Comparison of ENCODE assay signal across 13 cellular contexts in the genomic region with DNA sequence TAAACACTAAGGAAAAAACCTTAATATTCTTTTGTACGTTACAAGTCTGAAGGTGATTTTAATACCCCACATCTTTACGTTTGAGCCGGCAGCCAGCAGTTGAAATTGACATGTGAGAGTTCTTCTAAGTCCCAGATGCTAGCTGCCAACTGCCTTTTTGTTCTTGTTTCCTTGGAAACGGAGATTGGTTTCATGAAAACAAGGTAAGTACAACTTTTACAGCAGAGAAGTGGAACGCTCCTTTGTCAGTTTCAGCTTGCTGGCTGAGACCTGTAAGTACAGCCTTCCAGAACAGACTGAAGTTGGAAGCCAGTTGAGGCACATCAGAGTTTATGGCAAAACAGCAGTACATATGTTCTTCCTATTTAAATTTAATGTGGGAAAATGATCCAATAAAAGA.
A peak's percentile ranks its signal among the peaks of the same experiment; 100 is the strongest.
DNase-seq lines count a peak whose midpoint lies in the region; ATAC-seq and TF ChIP-seq lines count a peak whose summit lies in the region.
"Had no signal": no experiment of that assay in that cellular context is flagged by ENCODE, and none has a peak within 500 bp of the region (broad histone marks: within the 10 kb centered on the region; RNA-seq: fewer than 3 reads in every experiment).

No MANE protein-coding gene starts in this region.

- no peak overlapping the region for H3K27ac Mint-ChIP-seq in WTC11
- H3K27ac Mint-ChIP-seq: activated naive CD8-positive, alpha-beta T cell treated with anti-CD3 and anti-CD28 coated beads, Interleukin-2, amount 10 ng/mL, durations not matched to agents 7 days and 5 days had no signal

- H3K9me3 ChIP-seq in iPS-18a (ENCODE audit: control insufficient read depth, low read depth, low read length) (no peaks in the 10 kb centered on the region), right lobe of liver (no peaks in the 10 kb centered on the region), esophagus squamous epithelium (no peaks in the 10 kb centered on the region)
- H3K9me3 ChIP-seq: BE2C, left lung, upper lobe of right lung had no signal

- peak overlapping the region; percentile 42 for H3K27ac ChIP-seq in iPS-18a (ENCODE audit: low read length)
- H3K27ac ChIP-seq in right lobe of liver = no peak overlapping the region
- H3K27ac ChIP-seq in esophagus squamous epithelium = no peak overlapping the region
- H3K27ac ChIP-seq: left lung, upper lobe of right lung had no signal

- no peaks in the 10 kb centered on the region for H3K9me3 Mint-ChIP-seq in WTC11
- H3K9me3 Mint-ChIP-seq: activated naive CD8-positive, alpha-beta T cell treated with anti-CD3 and anti-CD28 coated beads, Interleukin-2, amount 10 ng/mL, durations not matched to agents 7 days and 5 days had no signal

- intact Hi-C loops in right lobe of liver (cut with DNase I) = no loop called here
- intact Hi-C loops in esophagus squamous epithelium (cut with DNase I) = no loop called here

- H3K36me3 ChIP-seq in iPS-18a (ENCODE audit: control insufficient read depth, low read depth, low read length) = no peaks in the 10 kb centered on the region
- H3K36me3 ChIP-seq in right lobe of liver = no peaks in the 10 kb centered on the region
- H3K36me3 ChIP-seq in esophagus squamous epithelium = no peaks in the 10 kb centered on the region
- H3K36me3 ChIP-seq: BE2C, left lung, upper lobe of right lung had no signal

- ATAC-seq in WTC11 = peak; percentile 80
- ATAC-seq in right lobe of liver = no peak
- ATAC-seq: left lung, upper lobe of right lung had no signal

- WGBS in right lobe of liver (ENCODE audit: insufficient coverage, low coverage, low lambda C conversion rate, missing lambda C conversion rate) = 72% methylated on average over 5 of the region's 5 CpGs
- WGBS in esophagus squamous epithelium, 2 donors = 31 to 37% methylated on average over 5 of the region's 5 CpGs

- no peak overlapping the region for H3K4me3 Mint-ChIP-seq in WTC11
- H3K4me3 Mint-ChIP-seq: activated naive CD8-positive, alpha-beta T cell treated with anti-CD3 and anti-CD28 coated beads, Interleukin-2, amount 10 ng/mL, durations not matched to agents 7 days and 5 days had no signal

- peak; percentile 8 for DNase-seq in AG20443 (ENCODE audit: low spot score)
- DNase-seq in NAMALWA (ENCODE audit: low spot score) = peak; percentile 11
- no peak for DNase-seq in WTC11 (ENCODE audit: low spot score)
- DNase-seq in stimulated activated naive CD4-positive, alpha-beta T cell (lab: John Stamatoyannopoulos, UW) = no peak
- DNase-seq in 8988T = no peak
- no peak for DNase-seq in right lobe of liver
- DNase-seq in esophagus squamous epithelium (lab: John Stamatoyannopoulos, UW) = no peak
- DNase-seq: activated CD4-positive, alpha-beta T cell treated with anti-CD3 and anti-CD28 coated beads, Interleukin-2, amount 50 U/mL, for 4 hours; activated naive CD8-positive, alpha-beta T cell treated with anti-CD3 and anti-CD28 coated beads, Interleukin-2, amount 10 ng/mL, durations not matched to agents 7 days and 5 days; BE2C; left lung; upper lobe of right lung had no signal

- CTCF ChIA-PET in WTC11 (lab: Charles Lee) = no interaction called here

- H3K27me3 ChIP-seq in iPS-18a (ENCODE audit: control insufficient read depth, insufficient read depth, low read length) (no peaks in the 10 kb centered on the region), right lobe of liver (no peaks in the 10 kb centered on the region), esophagus squamous epithelium (no peaks in the 10 kb centered on the region)
- H3K27me3 ChIP-seq: BE2C, left lung, upper lobe of right lung had no signal

- H3K4me1 Mint-ChIP-seq in WTC11 = no peaks in the 10 kb centered on the region
- H3K4me1 Mint-ChIP-seq: activated naive CD8-positive, alpha-beta T cell treated with anti-CD3 and anti-CD28 coated beads, Interleukin-2, amount 10 ng/mL, durations not matched to agents 7 days and 5 days had no signal

- no peak for TF ChIP-seq POLR2A in right lobe of liver (IDR thresholded peaks at IDR 0.05)
- no peak for TF ChIP-seq POLR2A in esophagus squamous epithelium (IDR thresholded peaks at IDR 0.05)

- no peak for TF ChIP-seq CTCF in WTC11 (IDR thresholded peaks at IDR 0.05)
- TF ChIP-seq CTCF in right lobe of liver (IDR thresholded peaks at IDR 0.05) = no peak
- no peak for TF ChIP-seq CTCF in esophagus squamous epithelium (IDR thresholded peaks at IDR 0.05)

- H3K27me3 Mint-ChIP-seq in WTC11 (ENCODE audit: low read depth) = no peaks in the 10 kb centered on the region
- H3K27me3 Mint-ChIP-seq: activated naive CD8-positive, alpha-beta T cell treated with anti-CD3 and anti-CD28 coated beads, Interleukin-2, amount 10 ng/mL, durations not matched to agents 7 days and 5 days had no signal

- POLR2A ChIA-PET in WTC11 (lab: Charles Lee) = no interaction called here

- H3K4me3 ChIP-seq in iPS-18a (ENCODE audit: low read length) (no peak overlapping the region), right lobe of liver (no peak overlapping the region), esophagus squamous epithelium (no peak overlapping the region)
- H3K4me3 ChIP-seq: left lung, upper lobe of right lung had no signal

- H3K4me1 ChIP-seq in iPS-18a (ENCODE audit: control insufficient read depth, low read depth, low read length) = no peaks in the 10 kb centered on the region
- no peaks in the 10 kb centered on the region for H3K4me1 ChIP-seq in right lobe of liver
- no peaks in the 10 kb centered on the region for H3K4me1 ChIP-seq in esophagus squamous epithelium
- H3K4me1 ChIP-seq: BE2C, left lung, upper lobe of right lung had no signal

- H3K9ac ChIP-seq in iPS-18a (ENCODE audit: low read length) = no peak overlapping the region

- H3K36me3 Mint-ChIP-seq in WTC11 = no peaks in the 10 kb centered on the region
- H3K36me3 Mint-ChIP-seq: activated naive CD8-positive, alpha-beta T cell treated with anti-CD3 and anti-CD28 coated beads, Interleukin-2, amount 10 ng/mL, durations not matched to agents 7 days and 5 days had no signal

TF ChIP-seq in WTC11, 78 proteins besides CTCF, POLR2A, EP300 and RAD21:
- TF ChIP-seq ELF4 (CRISPR knock-in tag; IDR thresholded peaks at IDR 0.05; ENCODE audit: low read depth) (no peak), KAT7 (CRISPR knock-in tag; IDR thresholded peaks at IDR 0.05; ENCODE audit: borderline replicate concordance) (no peak), ZNF671 (CRISPR knock-in tag; IDR thresholded peaks at IDR 0.05) (no peak), ZNF138 (CRISPR knock-in tag; conservative IDR thresholded peaks at IDR 0.05) (no peak), ETV6 (CRISPR knock-in tag; IDR thresholded peaks at IDR 0.05) (no peak)
- TF ChIP-seq, protein P1, sequence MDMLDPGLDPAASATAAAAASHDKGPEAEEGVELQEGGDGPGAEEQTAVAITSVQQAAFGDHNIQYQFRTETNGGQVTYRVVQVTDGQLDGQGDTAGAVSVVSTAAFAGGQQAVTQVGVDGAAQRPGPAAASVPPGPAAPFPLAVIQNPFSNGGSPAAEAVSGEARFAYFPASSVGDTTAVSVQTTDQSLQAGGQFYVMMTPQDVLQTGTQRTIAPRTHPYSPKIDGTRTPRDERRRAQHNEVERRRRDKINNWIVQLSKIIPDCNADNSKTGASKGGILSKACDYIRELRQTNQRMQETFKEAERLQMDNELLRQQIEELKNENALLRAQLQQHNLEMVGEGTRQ (CRISPR knock-in tag; IDR thresholded peaks at IDR 0.05) = no peak
- TF ChIP-seq, protein P2, sequence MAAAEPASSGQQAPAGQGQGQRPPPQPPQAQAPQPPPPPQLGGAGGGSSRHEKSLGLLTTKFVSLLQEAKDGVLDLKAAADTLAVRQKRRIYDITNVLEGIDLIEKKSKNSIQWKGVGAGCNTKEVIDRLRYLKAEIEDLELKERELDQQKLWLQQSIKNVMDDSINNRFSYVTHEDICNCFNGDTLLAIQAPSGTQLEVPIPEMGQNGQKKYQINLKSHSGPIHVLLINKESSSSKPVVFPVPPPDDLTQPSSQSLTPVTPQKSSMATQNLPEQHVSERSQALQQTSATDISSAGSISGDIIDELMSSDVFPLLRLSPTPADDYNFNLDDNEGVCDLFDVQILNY (CRISPR knock-in tag; IDR thresholded peaks at IDR 0.05) = no peak
- TF ChIP-seq, protein P3, sequence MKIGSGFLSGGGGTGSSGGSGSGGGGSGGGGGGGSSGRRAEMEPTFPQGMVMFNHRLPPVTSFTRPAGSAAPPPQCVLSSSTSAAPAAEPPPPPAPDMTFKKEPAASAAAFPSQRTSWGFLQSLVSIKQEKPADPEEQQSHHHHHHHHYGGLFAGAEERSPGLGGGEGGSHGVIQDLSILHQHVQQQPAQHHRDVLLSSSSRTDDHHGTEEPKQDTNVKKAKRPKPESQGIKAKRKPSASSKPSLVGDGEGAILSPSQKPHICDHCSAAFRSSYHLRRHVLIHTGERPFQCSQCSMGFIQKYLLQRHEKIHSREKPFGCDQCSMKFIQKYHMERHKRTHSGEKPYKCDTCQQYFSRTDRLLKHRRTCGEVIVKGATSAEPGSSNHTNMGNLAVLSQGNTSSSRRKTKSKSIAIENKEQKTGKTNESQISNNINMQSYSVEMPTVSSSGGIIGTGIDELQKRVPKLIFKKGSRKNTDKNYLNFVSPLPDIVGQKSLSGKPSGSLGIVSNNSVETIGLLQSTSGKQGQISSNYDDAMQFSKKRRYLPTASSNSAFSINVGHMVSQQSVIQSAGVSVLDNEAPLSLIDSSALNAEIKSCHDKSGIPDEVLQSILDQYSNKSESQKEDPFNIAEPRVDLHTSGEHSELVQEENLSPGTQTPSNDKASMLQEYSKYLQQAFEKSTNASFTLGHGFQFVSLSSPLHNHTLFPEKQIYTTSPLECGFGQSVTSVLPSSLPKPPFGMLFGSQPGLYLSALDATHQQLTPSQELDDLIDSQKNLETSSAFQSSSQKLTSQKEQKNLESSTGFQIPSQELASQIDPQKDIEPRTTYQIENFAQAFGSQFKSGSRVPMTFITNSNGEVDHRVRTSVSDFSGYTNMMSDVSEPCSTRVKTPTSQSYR (CRISPR knock-in tag; IDR thresholded peaks at IDR 0.05) = no peak

Comparison
In these comparisons a context has a peak if more than half of its experiments do, and no peak if none do; other contexts are left out.
1. DNase-seq: peak in AG20443 (single experiment) and NAMALWA (single experiment); none in WTC11 (single experiment), stimulated activated naive CD4-positive, alpha-beta T cell (0 of 6), 8988T (single experiment), right lobe of liver (0 of 3) and esophagus squamous epithelium (single experiment).